In genomic region chr4:179671609-179672008, GRCh38 we compare ENCODE assay signal across 2 cellular contexts.
TF ChIP-seq lines count a peak whose summit lies in the region.

No MANE protein-coding gene starts in this region.

TF ChIP-seq in HepG2, 621 proteins besides CTCF, POLR2A, EP300 and RAD21 (continued from another document):
- TF ChIP-seq PAWR (CRISPR knock-in tag; IDR thresholded peaks at IDR 0.05; ENCODE audit: borderline replicate concordance) (no peak), GZF1 (CRISPR knock-in tag; IDR thresholded peaks at IDR 0.05) (peak; percentile 95; the same call in 1 of the 2 replicates)

TF ChIP-seq in K562, 482 proteins besides CTCF, POLR2A, EP300 and RAD21 (continued from another document):
- peak; percentile 90 for TF ChIP-seq CHD7 (IDR thresholded peaks at IDR 0.05; ENCODE audit: low read depth, low read length)
